22 cellular contexts compared by ENCODE assay signal in genomic region chr6:43992783-43993505, GRCh38.
DNase-seq lines count a peak whose midpoint lies in the region; ATAC-seq, FAIRE-seq and TF ChIP-seq lines count a peak whose summit lies in the region.
"Had no signal": no experiment of that assay in that cellular context is flagged by ENCODE, and none has a peak within 500 bp of the region (broad histone marks: within the 10 kb centered on the region; RNA-seq: fewer than 3 reads in every experiment).

No MANE protein-coding gene starts in this region.

- H3K4me1 ChIP-seq in GM12878 (ENCODE audit: control insufficient read depth, insufficient read depth, low read length) (peaks cover 10% of the 10 kb centered on the region), skeletal muscle tissue (ENCODE audit: control insufficient read depth in 3 of 3, insufficient read depth in 3 of 3, low read length in 3 of 3) (peaks cover 53 to 71% (median 60%) of the 10 kb centered on the region in 3 donors), upper lobe of left lung (peaks cover 0 to 5% (median 0%) of the 10 kb centered on the region in 4 donors)

- no peak for FAIRE-seq in GM12878 (lab: Jason Lieb, UNC)
- FAIRE-seq in frontal cortex (lab: Jason Lieb, UNC): no peak
- FAIRE-seq: endometrium had no signal

- no peaks in the 10 kb centered on the region for H4K20me1 ChIP-seq in GM12878 (ENCODE audit: control insufficient read depth, insufficient read depth)
- H4K20me1 ChIP-seq: BLaER1 treated with 17β-estradiol and CSF1 and Interleukin-3, amounts not matched to agents 10 nM and 100 nM had no signal

- DNase-seq in DMS 273 (lab: John Stamatoyannopoulos, UW; ENCODE audit: unreplicated experiment) (peak; percentile 47), DMS 273 treated with DMSO at 0.1 percent for 48 hours (lab: John Stamatoyannopoulos, UW) (no peak), GM12878 (ENCODE audit: low read depth, low spot score) (no peak), left kidney (ENCODE audit: low read depth, low spot score) (peak; percentile 34), frontal cortex (ENCODE audit: low spot score in 2 of 2) (no peak), upper lobe of left lung (no peak), superior temporal gyrus (ENCODE audit: extremely low spot score) (no peak)
- DNase-seq: activated CD4-positive, alpha-beta T cell treated with anti-CD3 and anti-CD28 coated beads for 1 hour; activated CD8-positive, alpha-beta memory T cell treated with anti-CD3 and anti-CD28 coated beads, Interleukin-2, amount 10 ng/mL, durations not matched to agents 7 days and 5 days; activated gamma-delta T cell; anterior cingulate cortex; Kasumi-1; NCI-H1417 treated with DMSO at 0.1 percent for 48 hours; SHP77 treated with DMSO at 0.1 percent for 48 hours; stimulated activated CD4-positive, alpha-beta T cell treated with anti-CD3 and anti-CD28 coated beads, Interleukin-12 subunit alpha, Interleukin-12 subunit beta, amount 100 ng/mL, for 4 hours; T-helper 17 cell; transverse colon had no signal

- H3K9me3 ChIP-seq in GM12878 (replicated peaks; ENCODE audit: control insufficient read depth, insufficient read depth, low read length) (no peaks in the 10 kb centered on the region), skeletal muscle tissue (ENCODE audit: control insufficient read depth in 3 of 3, low read length in 3 of 3) (no peaks in the 10 kb centered on the region), upper lobe of left lung (no peaks in the 10 kb centered on the region)
- H3K9me3 ChIP-seq: BLaER1 treated with 17β-estradiol and CSF1 and Interleukin-3, amounts not matched to agents 10 nM and 100 nM; transverse colon had no signal

- no TSS peak for BruUV-seq in GM12878 (replicated peaks; lab: Mats Ljungman, UMichigan)

- POLR2A ChIA-PET in GM12878 (lab: Charles Lee): interaction anchor here (0.6 to 3.7 kb wide), 5 partner anchors 14 to 223 kb away, joined by 3 to 41 read pairs (median 5); partner anchors contain the start of gene VEGFA

- 57% methylated on average over 4 of the region's 4 CpGs for WGBS in GM12878 (ENCODE audit: insufficient coverage, insufficient replicate concordance, low lambda C conversion rate, missing lambda C conversion rate)
- WGBS in upper lobe of left lung, 2 donors: 86 to 87% methylated on average over 4 of the region's 4 CpGs

- SMC1A ChIA-PET in GM12878 (lab: Charles Lee; ENCODE audit: uncharacterized antibody, unreplicated experiment): interaction anchor here (1.1 to 5.3 kb wide), 3 partner anchors 9 to 14 kb away, joined by 3 to 41 read pairs (median 24); no protein-coding TSS in a partner anchor

- CTCF ChIA-PET in GM12878 (lab: Yijun Ruan, JAX): interaction anchor here (0.6 to 3.3 kb wide), 7 partner anchors 8 to 224 kb away, joined by 3 to 12 read pairs (median 4); partner anchors contain the start of gene VEGFA

- ATAC-seq in GM12878 (no peak; the same call in 1 of the 3 replicates), upper lobe of left lung (ENCODE audit: low FRiP score in 2 of 2) (no peak)
- ATAC-seq: activated CD8-positive, alpha-beta memory T cell treated with anti-CD3 and anti-CD28 coated beads, Interleukin-2, amount 10 ng/mL, durations not matched to agents 7 days and 5 days; left colon; T-helper 17 cell had no signal

- H3K36me3 ChIP-seq in GM12878 (ENCODE audit: control insufficient read depth in 2 of 2, insufficient read depth in 2 of 2, low read length in 1 of 2) (no peaks in the 10 kb centered on the region), skeletal muscle tissue (ENCODE audit: control insufficient read depth in 3 of 3, insufficient read depth in 3 of 3, low read length in 3 of 3) (no peaks in the 10 kb centered on the region), upper lobe of left lung (no peaks in the 10 kb centered on the region)
- H3K36me3 ChIP-seq: BLaER1 treated with 17β-estradiol and CSF1 and Interleukin-3, amounts not matched to agents 10 nM and 100 nM; transverse colon had no signal

- H3K79me2 ChIP-seq in GM12878 (ENCODE audit: control insufficient read depth, insufficient read depth, low read length): no peaks in the 10 kb centered on the region
- H3K79me2 ChIP-seq: parathyroid adenoma had no signal

- H2AFZ ChIP-seq in GM12878 (ENCODE audit: control insufficient read depth, low read depth, low read length): no peak overlapping the region

- H3K9ac ChIP-seq in GM12878 (ENCODE audit: control insufficient read depth, insufficient read depth, low read length) (no peak overlapping the region), skeletal muscle tissue (ENCODE audit: low read depth in 1 of 3, low read length in 3 of 3) (peak overlapping the region; percentile 48 to 80 (median 73))
- H3K9ac ChIP-seq: BLaER1 treated with 17β-estradiol and CSF1 and Interleukin-3, amounts not matched to agents 10 nM and 100 nM; parathyroid adenoma had no signal

- H3K4me3 ChIP-seq in GM12878: no peak overlapping the region
- peak overlapping the region in 2 of 3 donors; percentile 28 to 54 for H3K4me3 ChIP-seq in skeletal muscle tissue (ENCODE audit: low read length in 3 of 3)
- H3K4me3 ChIP-seq in upper lobe of left lung: no peak overlapping the region
- H3K4me3 ChIP-seq: BLaER1 treated with 17β-estradiol and CSF1 and Interleukin-3, amounts not matched to agents 10 nM and 100 nM; transverse colon had no signal

- intact Hi-C loops in GM12878 (cut with micrococcal nuclease; ENCODE audit: unreplicated experiment): no loop called here

- TF ChIP-seq POLR2A in GM12878 (IDR thresholded peaks at IDR 0.05; ENCODE audit: low read depth, low read length) (no peak), upper lobe of left lung (IDR thresholded peaks at IDR 0.05) (no peak)

- in situ Hi-C loops in GM12878 (cut with MboI): no loop called here

- TF ChIP-seq RAD21 in GM12878 (IDR thresholded peaks at IDR 0.05; ENCODE audit: insufficient read depth, low read depth, low read length): no peak

- no peak for TF ChIP-seq CTCF in GM12878 (IDR thresholded peaks at IDR 0.05 in 2 of 3, conservative IDR thresholded peaks at IDR 0.05 in 1 of 3; ENCODE audit: control insufficient read depth in 2 of 3, extremely low read depth in 1 of 3, insufficient read depth in 1 of 3, low read depth in 3 of 3, low read length in 3 of 3)
- no peak for TF ChIP-seq CTCF in upper lobe of left lung (IDR thresholded peaks at IDR 0.05)

- H3K27me3 ChIP-seq in GM12878 (replicated peaks in 1 of 2; ENCODE audit: control insufficient read depth in 2 of 2, insufficient read depth in 2 of 2, low read length in 1 of 2) (no peaks in the 10 kb centered on the region), skeletal muscle tissue (ENCODE audit: control insufficient read depth in 3 of 3, insufficient read depth in 3 of 3, low read length in 3 of 3) (no peaks in the 10 kb centered on the region), upper lobe of left lung (no peaks in the 10 kb centered on the region)
- H3K27me3 ChIP-seq: BLaER1 treated with 17β-estradiol and CSF1 and Interleukin-3, amounts not matched to agents 10 nM and 100 nM; transverse colon had no signal

- TF ChIP-seq EP300 in GM12878 (IDR thresholded peaks at IDR 0.05; ENCODE audit: borderline replicate concordance in 1 of 2, control insufficient read depth in 1 of 2, low read depth in 2 of 2, low read length in 2 of 2) (no peak), upper lobe of left lung (IDR thresholded peaks at IDR 0.05) (no peak)

- no peak overlapping the region for H3K27ac ChIP-seq in GM12878 (ENCODE audit: control insufficient read depth, insufficient read depth)
- H3K27ac ChIP-seq in skeletal muscle tissue (ENCODE audit: low read depth, low read length): peak overlapping the region; percentile 97
- H3K27ac ChIP-seq in upper lobe of left lung: no peak overlapping the region
- H3K27ac ChIP-seq: BLaER1 treated with 17β-estradiol and CSF1 and Interleukin-3, amounts not matched to agents 10 nM and 100 nM; parathyroid adenoma; transverse colon had no signal

- no peak overlapping the region for H3K4me2 ChIP-seq in GM12878 (ENCODE audit: control insufficient read depth, insufficient read depth)

- RAD21 ChIA-PET in GM12878 (lab: Charles Lee; ENCODE audit: unreplicated experiment): interaction anchor here (0.8 to 7.3 kb wide), 5 partner anchors 11 to 223 kb away, joined by 3 to 48 read pairs (median 5); partner anchors contain the start of gene VEGFA

TF ChIP-seq in GM12878, 131 proteins besides CTCF, POLR2A, EP300 and RAD21:
- TF ChIP-seq CHD1 (IDR thresholded peaks at IDR 0.05; ENCODE audit: low read depth, low read length): no peak
- TF ChIP-seq NR2F1 (conservative IDR thresholded peaks at IDR 0.05): 0 out of 2 replicates have a peak, but pooled peaks have one; percentile 1
- TF ChIP-seq E4F1 (IDR thresholded peaks at IDR 0.05; ENCODE audit: borderline replicate concordance, partially characterized antibody): no peak
TF ChIP-seq in GM12878: peak in this region for 1.

Comparison
In these comparisons a context has a peak if more than half of its experiments do, and no peak if none do; other contexts are left out.
1. DNase-seq: peak in DMS 273 (single experiment) and left kidney (single experiment); none in DMS 273 treated with DMSO at 0.1 percent for 48 hours (single experiment), GM12878 (single experiment), frontal cortex (0 of 2), upper lobe of left lung (0 of 2) and superior temporal gyrus (single experiment).
2. H3K4me3 ChIP-seq: peak in skeletal muscle tissue (2 of 3); none in GM12878 (single experiment) and upper lobe of left lung (0 of 4).